1 cellular context compared by ENCODE assay signal in the genomic region with DNA sequence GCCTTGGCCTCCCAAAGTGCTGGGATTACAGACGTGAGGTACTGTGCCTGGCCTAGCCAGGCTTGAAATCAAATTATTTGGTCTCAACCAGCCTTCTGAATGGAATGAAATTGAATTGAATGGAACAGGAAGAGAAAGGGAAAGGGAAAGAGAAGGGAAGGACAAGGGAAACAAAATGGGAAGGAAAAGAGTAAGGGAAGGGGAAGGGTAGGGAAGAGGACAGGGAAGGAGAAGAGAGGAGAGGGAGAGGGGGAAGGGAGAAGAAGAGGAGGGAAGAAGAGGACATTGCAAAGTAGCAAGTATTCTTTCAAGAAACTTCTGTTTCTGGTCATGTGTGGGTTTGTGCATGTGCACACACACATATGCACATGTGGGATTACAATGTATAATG.
TF ChIP-seq lines count a peak whose summit lies in the region.

No MANE protein-coding gene starts in this region.

TF ChIP-seq in HepG2, 621 proteins besides CTCF, POLR2A, EP300 and RAD21 (continued from another document):
- TF ChIP-seq, protein P1, sequence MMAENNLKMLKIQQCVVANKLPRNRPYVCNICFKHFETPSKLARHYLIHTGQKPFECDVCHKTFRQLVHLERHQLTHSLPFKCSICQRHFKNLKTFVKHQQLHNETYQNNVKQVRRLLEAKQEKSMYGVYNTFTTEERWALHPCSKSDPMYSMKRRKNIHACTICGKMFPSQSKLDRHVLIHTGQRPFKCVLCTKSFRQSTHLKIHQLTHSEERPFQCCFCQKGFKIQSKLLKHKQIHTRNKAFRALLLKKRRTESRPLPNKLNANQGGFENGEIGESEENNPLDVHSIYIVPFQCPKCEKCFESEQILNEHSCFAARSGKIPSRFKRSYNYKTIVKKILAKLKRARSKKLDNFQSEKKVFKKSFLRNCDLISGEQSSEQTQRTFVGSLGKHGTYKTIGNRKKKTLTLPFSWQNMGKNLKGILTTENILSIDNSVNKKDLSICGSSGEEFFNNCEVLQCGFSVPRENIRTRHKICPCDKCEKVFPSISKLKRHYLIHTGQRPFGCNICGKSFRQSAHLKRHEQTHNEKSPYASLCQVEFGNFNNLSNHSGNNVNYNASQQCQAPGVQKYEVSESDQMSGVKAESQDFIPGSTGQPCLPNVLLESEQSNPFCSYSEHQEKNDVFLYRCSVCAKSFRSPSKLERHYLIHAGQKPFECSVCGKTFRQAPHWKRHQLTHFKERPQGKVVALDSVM (CRISPR knock-in tag; IDR thresholded peaks at IDR 0.05) = peak; percentile 27
- TF ChIP-seq, protein P2, sequence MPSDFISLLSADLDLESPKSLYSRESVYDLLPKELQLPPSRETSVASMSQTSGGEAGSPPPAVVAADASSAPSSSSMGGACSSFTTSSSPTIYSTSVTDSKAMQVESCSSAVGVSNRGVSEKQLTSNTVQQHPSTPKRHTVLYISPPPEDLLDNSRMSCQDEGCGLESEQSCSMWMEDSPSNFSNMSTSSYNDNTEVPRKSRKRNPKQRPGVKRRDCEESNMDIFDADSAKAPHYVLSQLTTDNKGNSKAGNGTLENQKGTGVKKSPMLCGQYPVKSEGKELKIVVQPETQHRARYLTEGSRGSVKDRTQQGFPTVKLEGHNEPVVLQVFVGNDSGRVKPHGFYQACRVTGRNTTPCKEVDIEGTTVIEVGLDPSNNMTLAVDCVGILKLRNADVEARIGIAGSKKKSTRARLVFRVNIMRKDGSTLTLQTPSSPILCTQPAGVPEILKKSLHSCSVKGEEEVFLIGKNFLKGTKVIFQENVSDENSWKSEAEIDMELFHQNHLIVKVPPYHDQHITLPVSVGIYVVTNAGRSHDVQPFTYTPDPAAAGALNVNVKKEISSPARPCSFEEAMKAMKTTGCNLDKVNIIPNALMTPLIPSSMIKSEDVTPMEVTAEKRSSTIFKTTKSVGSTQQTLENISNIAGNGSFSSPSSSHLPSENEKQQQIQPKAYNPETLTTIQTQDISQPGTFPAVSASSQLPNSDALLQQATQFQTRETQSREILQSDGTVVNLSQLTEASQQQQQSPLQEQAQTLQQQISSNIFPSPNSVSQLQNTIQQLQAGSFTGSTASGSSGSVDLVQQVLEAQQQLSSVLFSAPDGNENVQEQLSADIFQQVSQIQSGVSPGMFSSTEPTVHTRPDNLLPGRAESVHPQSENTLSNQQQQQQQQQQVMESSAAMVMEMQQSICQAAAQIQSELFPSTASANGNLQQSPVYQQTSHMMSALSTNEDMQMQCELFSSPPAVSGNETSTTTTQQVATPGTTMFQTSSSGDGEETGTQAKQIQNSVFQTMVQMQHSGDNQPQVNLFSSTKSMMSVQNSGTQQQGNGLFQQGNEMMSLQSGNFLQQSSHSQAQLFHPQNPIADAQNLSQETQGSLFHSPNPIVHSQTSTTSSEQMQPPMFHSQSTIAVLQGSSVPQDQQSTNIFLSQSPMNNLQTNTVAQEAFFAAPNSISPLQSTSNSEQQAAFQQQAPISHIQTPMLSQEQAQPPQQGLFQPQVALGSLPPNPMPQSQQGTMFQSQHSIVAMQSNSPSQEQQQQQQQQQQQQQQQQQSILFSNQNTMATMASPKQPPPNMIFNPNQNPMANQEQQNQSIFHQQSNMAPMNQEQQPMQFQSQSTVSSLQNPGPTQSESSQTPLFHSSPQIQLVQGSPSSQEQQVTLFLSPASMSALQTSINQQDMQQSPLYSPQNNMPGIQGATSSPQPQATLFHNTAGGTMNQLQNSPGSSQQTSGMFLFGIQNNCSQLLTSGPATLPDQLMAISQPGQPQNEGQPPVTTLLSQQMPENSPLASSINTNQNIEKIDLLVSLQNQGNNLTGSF (CRISPR knock-in tag; IDR thresholded peaks at IDR 0.05) = no peak
- TF ChIP-seq, protein P3, sequence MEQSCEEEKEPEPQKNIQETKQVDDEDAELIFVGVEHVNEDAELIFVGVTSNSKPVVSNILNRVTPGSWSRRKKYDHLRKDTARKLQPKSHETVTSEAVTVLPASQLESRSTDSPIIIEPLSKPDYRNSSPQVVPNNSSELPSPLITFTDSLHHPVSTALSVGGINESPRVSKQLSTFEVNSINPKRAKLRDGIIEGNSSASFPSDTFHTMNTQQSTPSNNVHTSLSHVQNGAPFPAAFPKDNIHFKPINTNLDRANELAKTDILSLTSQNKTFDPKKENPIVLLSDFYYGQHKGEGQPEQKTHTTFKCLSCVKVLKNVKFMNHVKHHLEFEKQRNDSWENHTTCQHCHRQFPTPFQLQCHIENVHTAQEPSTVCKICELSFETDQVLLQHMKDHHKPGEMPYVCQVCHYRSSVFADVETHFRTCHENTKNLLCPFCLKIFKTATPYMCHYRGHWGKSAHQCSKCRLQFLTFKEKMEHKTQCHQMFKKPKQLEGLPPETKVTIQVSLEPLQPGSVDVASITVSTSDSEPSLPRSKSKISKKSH (CRISPR knock-in tag; IDR thresholded peaks at IDR 0.05; ENCODE audit: borderline replicate concordance) = no peak
- no peak for TF ChIP-seq SP2 (CRISPR knock-in tag; IDR thresholded peaks at IDR 0.05)
- TF ChIP-seq ZNF543 (CRISPR knock-in tag; IDR thresholded peaks at IDR 0.05) = no peak
- TF ChIP-seq ELF3 (CRISPR knock-in tag; IDR thresholded peaks at IDR 0.05) = no peak
- TF ChIP-seq ZBTB20 (CRISPR knock-in tag; IDR thresholded peaks at IDR 0.05; ENCODE audit: borderline replicate concordance, low read depth) = no peak
- no peak; the same call in 1 of the 2 replicates for TF ChIP-seq HOXA3 (CRISPR knock-in tag; IDR thresholded peaks at IDR 0.05)
- TF ChIP-seq HOXA7 (CRISPR knock-in tag; IDR thresholded peaks at IDR 0.05) = no peak
- TF ChIP-seq ZBTB1 (CRISPR knock-in tag; IDR thresholded peaks at IDR 0.05; ENCODE audit: borderline replicate concordance) = no peak
- no peak for TF ChIP-seq ZFP37 (CRISPR knock-in tag; IDR thresholded peaks at IDR 0.05; ENCODE audit: borderline replicate concordance)
- peak; percentile 92 for TF ChIP-seq ZNF512 (CRISPR knock-in tag; IDR thresholded peaks at IDR 0.05)
- TF ChIP-seq HNRNPK (IDR thresholded peaks at IDR 0.05; ENCODE audit: low read depth, low read length, poor library complexity, severe bottlenecking) = peak; percentile 35
- TF ChIP-seq CHCHD3 (CRISPR knock-in tag; IDR thresholded peaks at IDR 0.05) = no peak
- TF ChIP-seq, protein P4, sequence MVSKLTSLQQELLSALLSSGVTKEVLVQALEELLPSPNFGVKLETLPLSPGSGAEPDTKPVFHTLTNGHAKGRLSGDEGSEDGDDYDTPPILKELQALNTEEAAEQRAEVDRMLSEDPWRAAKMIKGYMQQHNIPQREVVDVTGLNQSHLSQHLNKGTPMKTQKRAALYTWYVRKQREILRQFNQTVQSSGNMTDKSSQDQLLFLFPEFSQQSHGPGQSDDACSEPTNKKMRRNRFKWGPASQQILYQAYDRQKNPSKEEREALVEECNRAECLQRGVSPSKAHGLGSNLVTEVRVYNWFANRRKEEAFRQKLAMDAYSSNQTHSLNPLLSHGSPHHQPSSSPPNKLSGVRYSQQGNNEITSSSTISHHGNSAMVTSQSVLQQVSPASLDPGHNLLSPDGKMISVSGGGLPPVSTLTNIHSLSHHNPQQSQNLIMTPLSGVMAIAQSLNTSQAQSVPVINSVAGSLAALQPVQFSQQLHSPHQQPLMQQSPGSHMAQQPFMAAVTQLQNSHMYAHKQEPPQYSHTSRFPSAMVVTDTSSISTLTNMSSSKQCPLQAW (CRISPR knock-in tag; IDR thresholded peaks at IDR 0.05) = no peak
- no peak for TF ChIP-seq CBX2 (IDR thresholded peaks at IDR 0.05; ENCODE audit: low read depth, low read length)
- no peak for TF ChIP-seq CBX2 (CRISPR knock-in tag; IDR thresholded peaks at IDR 0.05; ENCODE audit: low read depth)
- TF ChIP-seq, protein P5, sequence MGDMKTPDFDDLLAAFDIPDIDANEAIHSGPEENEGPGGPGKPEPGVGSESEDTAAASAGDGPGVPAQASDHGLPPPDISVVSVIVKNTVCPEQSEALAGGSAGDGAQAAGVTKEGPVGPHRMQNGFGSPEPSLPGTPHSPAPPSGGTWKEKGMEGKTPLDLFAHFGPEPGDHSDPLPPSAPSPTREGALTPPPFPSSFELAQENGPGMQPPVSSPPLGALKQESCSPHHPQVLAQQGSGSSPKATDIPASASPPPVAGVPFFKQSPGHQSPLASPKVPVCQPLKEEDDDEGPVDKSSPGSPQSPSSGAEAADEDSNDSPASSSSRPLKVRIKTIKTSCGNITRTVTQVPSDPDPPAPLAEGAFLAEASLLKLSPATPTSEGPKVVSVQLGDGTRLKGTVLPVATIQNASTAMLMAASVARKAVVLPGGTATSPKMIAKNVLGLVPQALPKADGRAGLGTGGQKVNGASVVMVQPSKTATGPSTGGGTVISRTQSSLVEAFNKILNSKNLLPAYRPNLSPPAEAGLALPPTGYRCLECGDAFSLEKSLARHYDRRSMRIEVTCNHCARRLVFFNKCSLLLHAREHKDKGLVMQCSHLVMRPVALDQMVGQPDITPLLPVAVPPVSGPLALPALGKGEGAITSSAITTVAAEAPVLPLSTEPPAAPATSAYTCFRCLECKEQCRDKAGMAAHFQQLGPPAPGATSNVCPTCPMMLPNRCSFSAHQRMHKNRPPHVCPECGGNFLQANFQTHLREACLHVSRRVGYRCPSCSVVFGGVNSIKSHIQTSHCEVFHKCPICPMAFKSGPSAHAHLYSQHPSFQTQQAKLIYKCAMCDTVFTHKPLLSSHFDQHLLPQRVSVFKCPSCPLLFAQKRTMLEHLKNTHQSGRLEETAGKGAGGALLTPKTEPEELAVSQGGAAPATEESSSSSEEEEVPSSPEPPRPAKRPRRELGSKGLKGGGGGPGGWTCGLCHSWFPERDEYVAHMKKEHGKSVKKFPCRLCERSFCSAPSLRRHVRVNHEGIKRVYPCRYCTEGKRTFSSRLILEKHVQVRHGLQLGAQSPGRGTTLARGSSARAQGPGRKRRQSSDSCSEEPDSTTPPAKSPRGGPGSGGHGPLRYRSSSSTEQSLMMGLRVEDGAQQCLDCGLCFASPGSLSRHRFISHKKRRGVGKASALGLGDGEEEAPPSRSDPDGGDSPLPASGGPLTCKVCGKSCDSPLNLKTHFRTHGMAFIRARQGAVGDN (CRISPR knock-in tag; IDR thresholded peaks at IDR 0.05) = peak; percentile 5; the same call in 1 of the 2 replicates
- TF ChIP-seq, protein P6, sequence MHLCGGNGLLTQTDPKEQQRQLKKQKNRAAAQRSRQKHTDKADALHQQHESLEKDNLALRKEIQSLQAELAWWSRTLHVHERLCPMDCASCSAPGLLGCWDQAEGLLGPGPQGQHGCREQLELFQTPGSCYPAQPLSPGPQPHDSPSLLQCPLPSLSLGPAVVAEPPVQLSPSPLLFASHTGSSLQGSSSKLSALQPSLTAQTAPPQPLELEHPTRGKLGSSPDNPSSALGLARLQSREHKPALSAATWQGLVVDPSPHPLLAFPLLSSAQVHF (CRISPR knock-in tag; IDR thresholded peaks at IDR 0.05) = no peak
- TF ChIP-seq ZNF441 (CRISPR knock-in tag; IDR thresholded peaks at IDR 0.05; ENCODE audit: borderline replicate concordance) = no peak
- no peak for TF ChIP-seq GATAD2A (CRISPR knock-in tag; IDR thresholded peaks at IDR 0.05)
- TF ChIP-seq, protein P7, sequence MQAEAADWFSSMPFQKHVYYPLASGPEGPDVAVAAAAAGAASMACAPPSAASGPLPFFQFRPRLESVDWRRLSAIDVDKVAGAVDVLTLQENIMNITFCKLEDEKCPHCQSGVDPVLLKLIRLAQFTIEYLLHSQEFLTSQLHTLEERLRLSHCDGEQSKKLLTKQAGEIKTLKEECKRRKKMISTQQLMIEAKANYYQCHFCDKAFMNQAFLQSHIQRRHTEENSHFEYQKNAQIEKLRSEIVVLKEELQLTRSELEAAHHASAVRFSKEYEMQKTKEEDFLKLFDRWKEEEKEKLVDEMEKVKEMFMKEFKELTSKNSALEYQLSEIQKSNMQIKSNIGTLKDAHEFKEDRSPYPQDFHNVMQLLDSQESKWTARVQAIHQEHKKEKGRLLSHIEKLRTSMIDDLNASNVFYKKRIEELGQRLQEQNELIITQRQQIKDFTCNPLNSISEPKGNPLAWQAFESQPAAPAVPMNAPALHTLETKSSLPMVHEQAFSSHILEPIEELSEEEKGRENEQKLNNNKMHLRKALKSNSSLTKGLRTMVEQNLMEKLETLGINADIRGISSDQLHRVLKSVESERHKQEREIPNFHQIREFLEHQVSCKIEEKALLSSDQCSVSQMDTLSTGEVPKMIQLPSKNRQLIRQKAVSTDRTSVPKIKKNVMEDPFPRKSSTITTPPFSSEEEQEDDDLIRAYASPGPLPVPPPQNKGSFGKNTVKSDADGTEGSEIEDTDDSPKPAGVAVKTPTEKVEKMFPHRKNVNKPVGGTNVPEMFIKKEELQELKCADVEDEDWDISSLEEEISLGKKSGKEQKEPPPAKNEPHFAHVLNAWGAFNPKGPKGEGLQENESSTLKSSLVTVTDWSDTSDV (CRISPR knock-in tag; IDR thresholded peaks at IDR 0.05) = no peak
- no peak for TF ChIP-seq MAFG (CRISPR knock-in tag; IDR thresholded peaks at IDR 0.05)
- TF ChIP-seq ZNF17 (CRISPR knock-in tag; IDR thresholded peaks at IDR 0.05) = no peak
